ENCODE assay signal across 28 cellular contexts in genomic region chr13:76759877-76760276, GRCh38.
A peak's percentile ranks its signal among the peaks of the same experiment; 100 is the strongest.
DNase-seq lines count a peak whose midpoint lies in the region; ATAC-seq and TF ChIP-seq lines count a peak whose summit lies in the region.
"Had no signal": no experiment of that assay in that cellular context is flagged by ENCODE, and none has a peak within 500 bp of the region (broad histone marks: within the 10 kb centered on the region; RNA-seq: fewer than 3 reads in every experiment).

No MANE protein-coding gene starts in this region.

- DNase-seq in MV-4-11 (lab: John Stamatoyannopoulos, UW) (peak; percentile 34), astrocyte of the hippocampus (ENCODE audit: low read depth, low spot score) (peak; percentile 33), kidney tubule cell (ENCODE audit: low spot score) (peak; percentile 2)
- no peak for DNase-seq in activated CD4-positive, alpha-beta T cell treated with anti-CD3 and anti-CD28 coated beads, Interleukin-2, amount 50 U/mL, for 48 hours
- DNase-seq: activated CD4-positive, alpha-beta memory T cell treated with anti-CD3 and anti-CD28 coated beads, Interleukin-2, amount 10 ng/mL, durations not matched to agents 7 days and 5 days; activated CD4-positive, alpha-beta T cell treated with anti-CD3 and anti-CD28 coated beads for 1 hour; activated CD8-positive, alpha-beta memory T cell treated with anti-CD3 and anti-CD28 coated beads, Interleukin-2, amount 50 U/mL, for 4 hours; activated naive CD4-positive, alpha-beta T cell treated with Interleukin-2 at 50 U/mL for 16 hours; DMS153; effector CD4-positive, alpha-beta T cell; GDM1; GOT3; heart left ventricle; HFFc6; kidney; lower lobe of right lung; natural killer cell; NCI-H1105; NCI-H1930; NCI-H69; occipital lobe; right lobe of liver; SHP77 treated with DMSO at 0.1 percent for 48 hours; stimulated activated CD4-positive, alpha-beta T cell treated with anti-CD3 and anti-CD28 coated beads, Interleukin-2, amount 100 ng/mL, for 48 hours; transverse colon had no signal

- 0 out of 3 replicates have a peak, but pooled peaks have one; percentile 8 for TF ChIP-seq CTCF in GM12872 (IDR thresholded peaks at IDR 0.05; ENCODE audit: insufficient read depth, low read depth, low read length)

- ATAC-seq in GM18511 (IDR thresholded peaks at IDR 0.05; ENCODE audit: unreplicated experiment) (no peak), GM18502 (IDR thresholded peaks at IDR 0.05; ENCODE audit: poor library complexity, unreplicated experiment) (no peak)
- ATAC-seq: heart left ventricle, lower lobe of right lung, natural killer cell, right lobe of liver had no signal

Comparison
In these comparisons a context has a peak if more than half of its experiments do, and no peak if none do; other contexts are left out.
1. DNase-seq: peak in MV-4-11 (single experiment), astrocyte of the hippocampus (single experiment) and kidney tubule cell (single experiment); none in activated CD4-positive, alpha-beta T cell treated with anti-CD3 and anti-CD28 coated beads, Interleukin-2, amount 50 U/mL, for 48 hours (0 of 2).